ENCODE assay signal across 8 cellular contexts in the genomic region with DNA sequence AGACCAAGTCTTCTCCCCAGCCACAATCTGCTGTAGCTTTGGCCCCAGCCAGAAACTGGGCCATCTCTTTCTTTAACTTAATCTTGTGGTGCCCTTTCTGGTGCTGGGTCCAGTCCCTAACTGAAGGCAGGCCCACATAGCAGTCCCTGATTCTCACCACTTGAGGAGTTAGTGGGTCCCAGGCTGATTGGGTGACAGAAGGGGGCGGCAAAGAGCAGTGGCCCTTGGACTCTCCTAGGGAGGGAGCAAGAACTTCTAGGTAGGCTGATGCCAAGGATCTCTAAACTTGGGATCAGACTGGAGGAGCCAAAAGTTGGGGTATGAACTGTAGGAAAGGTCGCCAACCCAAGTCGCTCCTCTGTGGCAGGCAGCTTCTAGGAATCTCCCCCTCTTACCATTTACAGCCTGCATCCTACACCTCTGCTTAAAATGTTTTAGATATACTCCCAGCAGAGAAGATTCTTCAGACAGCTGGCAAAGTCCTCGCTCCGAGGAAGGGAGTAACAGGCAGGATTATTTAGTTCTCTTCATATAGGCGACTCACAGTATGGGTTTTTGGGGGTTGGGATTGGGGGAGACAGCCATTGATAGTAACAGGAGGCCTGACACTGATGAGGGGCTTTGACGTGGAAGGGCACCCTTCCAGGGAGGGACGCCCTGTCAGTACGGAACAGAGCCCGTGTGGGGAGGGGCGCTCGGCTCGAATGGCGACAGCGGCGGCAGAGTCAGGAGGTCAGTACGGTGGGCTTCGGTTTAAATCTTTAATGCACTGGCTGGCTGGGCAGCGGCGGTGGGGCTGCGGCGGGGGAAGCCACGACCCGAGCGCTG. TPM values are rescaled to one million over a fixed set of nuclear protein-coding genes. Genes with fewer than 3 reads are reported as not detected.
DNase-seq lines count a peak whose midpoint lies in the region; ATAC-seq lines count a peak whose summit lies in the region.

No MANE protein-coding gene starts in this region.

- no peaks in the 10 kb centered on the region for H3K36me3 ChIP-seq in thymus (ENCODE audit: control insufficient read depth, insufficient read depth)

- H3K27me3 ChIP-seq in thymus (ENCODE audit: control insufficient read depth, insufficient read depth), result no peaks in the 10 kb centered on the region

- peak; percentile 50 for ATAC-seq in GM18517 (IDR thresholded peaks at IDR 0.05; ENCODE audit: unreplicated experiment)
- ATAC-seq in HG03460 (IDR thresholded peaks at IDR 0.05; ENCODE audit: unreplicated experiment), result peak; percentile 40

- peak overlapping the region; percentile 60 for H3K4me3 ChIP-seq in thymus (ENCODE audit: low read length)

- WGBS in thymus, result 14% methylated on average over 25 of the region's 25 CpGs

- H3K4me1 ChIP-seq in thymus (ENCODE audit: control insufficient read depth, insufficient read depth, low read length), result peaks cover 19% of the 10 kb centered on the region

- H3K9me3 ChIP-seq in thymus (ENCODE audit: control insufficient read depth), result no peaks in the 10 kb centered on the region

- H3K27ac ChIP-seq in thymus (ENCODE audit: low read depth), result peak overlapping the region; percentile 68

- DNase-seq in AG08395 (ENCODE audit: low spot score) (peak; percentile 87), SIG-M5 treated with dmso at 0.1 percent for 504 hours (lab: John Stamatoyannopoulos, UW; ENCODE audit: unreplicated experiment) (peak; percentile 80), globus pallidus (ENCODE audit: low spot score) (peak; percentile 80), nucleus accumbens (lab: John Stamatoyannopoulos, UW) (peak in 51 of 56 donors; percentile 7 to 86 (median 53))
- DNase-seq in activated naive CD4-positive, alpha-beta T cell treated with anti-CD3 and anti-CD28 coated beads, Interleukin-2, amount 50 U/mL, for 16 hours, result peak; percentile 62

RNA-seq across cellular contexts. Expression of a gene that starts 2.0 kb away (rescaled TPM):
- 48.4 TPM for polyA plus RNA-seq in thymus

RNA-seq across cellular contexts. Expression of a gene that starts 12.5 kb away (rescaled TPM):
- 52.8 TPM for polyA plus RNA-seq in thymus

RNA-seq across cellular contexts. Expression of a gene that starts 18.0 kb away (rescaled TPM):
- 61.8 TPM for polyA plus RNA-seq in thymus

RNA-seq across cellular contexts. Expression of a gene that starts 26.6 kb away (rescaled TPM):
- polyA plus RNA-seq in thymus, result 588 TPM

RNA-seq across cellular contexts. Expression of a gene that starts 26.9 kb away (rescaled TPM):
- polyA plus RNA-seq in thymus, result 24.6 TPM

Comparison
In these comparisons a context has a peak if more than half of its experiments do, and no peak if none do; other contexts are left out.
1. Peak in every context shown above with its lines: DNase-seq, ATAC-seq, H3K4me3 ChIP-seq and H3K27ac ChIP-seq.